21 cellular contexts compared by ENCODE assay signal in the genomic region with DNA sequence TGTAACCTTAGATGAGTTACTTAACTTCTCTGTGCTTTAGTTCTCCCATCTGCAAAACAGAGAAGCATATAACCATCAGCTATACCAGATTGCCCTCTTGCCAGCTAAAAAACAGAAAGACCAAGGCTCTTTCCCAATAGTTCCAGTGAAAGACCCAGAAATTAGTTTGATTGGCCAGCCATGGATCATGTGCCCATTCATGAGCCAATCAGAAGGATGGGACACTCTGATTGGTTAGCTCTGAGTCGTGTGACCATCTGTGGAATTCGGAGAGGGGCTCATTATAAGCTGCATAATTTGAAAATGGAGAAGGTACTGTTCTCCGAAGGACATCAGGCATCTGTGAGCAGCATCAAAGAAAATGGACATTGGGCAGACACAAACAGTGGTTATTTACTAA.
DNase-seq lines count a peak whose midpoint lies in the region; ATAC-seq and TF ChIP-seq lines count a peak whose summit lies in the region.
"Had no signal": no experiment of that assay in that cellular context is flagged by ENCODE, and none has a peak within 500 bp of the region (broad histone marks: within the 10 kb centered on the region; RNA-seq: fewer than 3 reads in every experiment).

No MANE protein-coding gene starts in this region.

- CTCF ChIA-PET in CD8-positive, alpha-beta T cell (lab: Charles Lee), result no interaction called here

- no peak overlapping the region for H3K56ac ChIP-seq in H9 (ENCODE audit: insufficient read length, low read depth, low read length)

- no peak overlapping the region for H3K18ac ChIP-seq in H9 (ENCODE audit: insufficient read length, low read depth, low read length)

- H3K23ac ChIP-seq in H9 (ENCODE audit: insufficient read length, low read depth, low read length), result no peak overlapping the region

- H3K14ac ChIP-seq in H9 (ENCODE audit: insufficient read depth, low read length), result no peak overlapping the region

- no peak overlapping the region for H2BK12ac ChIP-seq in H9 (ENCODE audit: insufficient read length, low read depth, low read length)

- H3K27ac ChIP-seq in H9 (ENCODE audit: insufficient read length, low read depth, low read length) (no peak overlapping the region), endodermal cell (ENCODE audit: low read depth, low read length) (no peak overlapping the region), right cardiac atrium (ENCODE audit: low read length) (no peak overlapping the region)
- no peak overlapping the region for H3K27ac ChIP-seq in CD8-positive, alpha-beta T cell (ENCODE audit: low read depth, low read length)
- H3K27ac ChIP-seq: A549; BLaER1 treated with 17β-estradiol and CSF1 and Interleukin-3, amounts not matched to agents 10 nM and 100 nM had no signal

- no peaks in the 10 kb centered on the region for H3K27me3 ChIP-seq in H9 (ENCODE audit: insufficient read depth, low read length)
- H3K27me3 ChIP-seq in endodermal cell (ENCODE audit: control insufficient read depth, insufficient read depth, low read length, poor library complexity, severe bottlenecking), result no peaks in the 10 kb centered on the region
- no peaks in the 10 kb centered on the region for H3K27me3 ChIP-seq in right cardiac atrium (ENCODE audit: control insufficient read depth, insufficient read depth)
- no peaks in the 10 kb centered on the region for H3K27me3 ChIP-seq in CD8-positive, alpha-beta T cell (ENCODE audit: insufficient read depth, low read length)
- H3K27me3 ChIP-seq: BE2C; BLaER1 treated with 17β-estradiol and CSF1 and Interleukin-3, amounts not matched to agents 10 nM and 100 nM had no signal

- POLR2A ChIA-PET in CD8-positive, alpha-beta T cell (lab: Charles Lee), result no interaction called here

- H2AFZ ChIP-seq in H9 (ENCODE audit: low read length), result no peak overlapping the region
- H2AFZ ChIP-seq: GM23338 had no signal

- no peaks in the 10 kb centered on the region for H3K79me2 ChIP-seq in H9 (ENCODE audit: insufficient read depth, low read length)

- no peaks in the 10 kb centered on the region for H4K20me1 ChIP-seq in H9 (ENCODE audit: control insufficient read depth, insufficient read depth, insufficient read length)
- H4K20me1 ChIP-seq: BLaER1 treated with 17β-estradiol and CSF1 and Interleukin-3, amounts not matched to agents 10 nM and 100 nM had no signal

- H2BK120ac ChIP-seq in H9 (ENCODE audit: low read depth, low read length, poor library complexity, severe bottlenecking), result no peak overlapping the region

- no peak overlapping the region for H2BK20ac ChIP-seq in H9 (ENCODE audit: low read depth, low read length, poor library complexity, severe bottlenecking)

- WGBS in H9 (ENCODE audit: extremely low coverage, insufficient read length, low lambda C conversion rate), result no CpG with 5 or more reads among the region's 3 CpGs
- 87 to 88% methylated on average over 3 of the region's 3 CpGs for WGBS in endodermal cell (ENCODE audit: insufficient coverage in 1 of 2, insufficient read length in 1 of 2), 2 experiments
- WGBS in right cardiac atrium, result 71% methylated on average over 3 of the region's 3 CpGs

- no peaks in the 10 kb centered on the region for H3K36me3 ChIP-seq in endodermal cell (ENCODE audit: control insufficient read depth, insufficient read depth, low read length)
- H3K36me3 ChIP-seq in CD8-positive, alpha-beta T cell (ENCODE audit: insufficient read depth, low read length), result no peaks in the 10 kb centered on the region
- H3K36me3 ChIP-seq: BE2C; BLaER1 treated with 17β-estradiol and CSF1 and Interleukin-3, amounts not matched to agents 10 nM and 100 nM; HAP-1 had no signal

- DNase-seq in H9 (peak; percentile 5), endodermal cell (peak; percentile 12), osteocyte (ENCODE audit: extremely low spot score, unreplicated experiment) (peak; percentile 17), right cardiac atrium (no peak)
- DNase-seq in CD8-positive, alpha-beta T cell, result no peak
- DNase-seq: 8988T; ACHN; AML-193; BE2C; Caco-2; CD4-positive, alpha-beta memory T cell; DMS153; DND-41; HFFc6 had no signal

- no peak overlapping the region for H4K8ac ChIP-seq in H9 (replicated peaks; ENCODE audit: insufficient read length, low read depth, low read length)

- H3K9me3 Mint-ChIP-seq in H9, result no peaks in the 10 kb centered on the region; a peak in 1 of 5 replicates
- H3K9me3 Mint-ChIP-seq in endodermal cell, result no peaks in the 10 kb centered on the region
- H3K9me3 Mint-ChIP-seq in osteocyte (ENCODE audit: unreplicated experiment), result no peaks in the 10 kb centered on the region
- H3K9me3 Mint-ChIP-seq in CD8-positive, alpha-beta T cell, result no peaks in the 10 kb centered on the region
- H3K9me3 Mint-ChIP-seq: GM23338, HFFc6 had no signal

- H3K4me1 Mint-ChIP-seq in H9 (peaks cover 6 to 12% of the 10 kb centered on the region in 2 experiments), endodermal cell (no peaks in the 10 kb centered on the region), osteocyte (ENCODE audit: unreplicated experiment) (no peaks in the 10 kb centered on the region)
- H3K4me1 Mint-ChIP-seq in CD8-positive, alpha-beta T cell (ENCODE audit: low read depth), result no peaks in the 10 kb centered on the region
- H3K4me1 Mint-ChIP-seq: CD14-positive monocyte; CD4-positive, alpha-beta memory T cell; GM23338 had no signal

- intact Hi-C loops in right cardiac atrium (cut with DNase I), result no loop called here
- intact Hi-C loops in CD8-positive, alpha-beta T cell (cut with DNase I, micrococcal nuclease), result no loop called here

- no peak overlapping the region for H4K91ac ChIP-seq in H9 (ENCODE audit: insufficient read length, low read depth, low read length)

- no peak overlapping the region for H4K5ac ChIP-seq in H9 (ENCODE audit: insufficient read length, low read depth, low read length)

- H3K36me3 Mint-ChIP-seq in H9 (ENCODE audit: insufficient read depth in 1 of 3, low read depth in 3 of 3) (no peaks in the 10 kb centered on the region), endodermal cell (ENCODE audit: low read depth) (no peaks in the 10 kb centered on the region), osteocyte (ENCODE audit: unreplicated experiment) (no peaks in the 10 kb centered on the region)
- no peaks in the 10 kb centered on the region for H3K36me3 Mint-ChIP-seq in CD8-positive, alpha-beta T cell
- H3K36me3 Mint-ChIP-seq: CD14-positive monocyte; CD4-positive, alpha-beta memory T cell had no signal

- no peak for TF ChIP-seq RAD21 in Ishikawa (IDR thresholded peaks at IDR 0.05; ENCODE audit: low read depth)

- H3K9me3 ChIP-seq in H9 (ENCODE audit: control insufficient read depth, low read depth, low read length), result no peaks in the 10 kb centered on the region
- H3K9me3 ChIP-seq in endodermal cell (ENCODE audit: control insufficient read depth, low read length), result no peaks in the 10 kb centered on the region
- H3K9me3 ChIP-seq in right cardiac atrium (ENCODE audit: control insufficient read depth, low read length), result no peaks in the 10 kb centered on the region
- H3K9me3 ChIP-seq in CD8-positive, alpha-beta T cell (ENCODE audit: low read length), result no peaks in the 10 kb centered on the region
- H3K9me3 ChIP-seq: A549, BE2C, Caco-2, HAP-1 had no signal

- H2BK15ac ChIP-seq in H9 (ENCODE audit: low read depth, low read length), result no peak overlapping the region

- no peak for TF ChIP-seq CTCF in H9 (conservative IDR thresholded peaks at IDR 0.05)
- no peak for TF ChIP-seq CTCF in endodermal cell (conservative IDR thresholded peaks at IDR 0.05)
- TF ChIP-seq CTCF in osteocyte (IDR thresholded peaks at IDR 0.05), result no peak
- no peak for TF ChIP-seq CTCF in CD8-positive, alpha-beta T cell (IDR thresholded peaks at IDR 0.05)

- H3K23me2 ChIP-seq in H9 (ENCODE audit: insufficient read length, low read depth, low read length, poor library complexity, severe bottlenecking), result no peaks in the 10 kb centered on the region

- H3K9ac ChIP-seq in H9 (ENCODE audit: extremely low read depth, insufficient read length, low read length) (no peak overlapping the region), endodermal cell (ENCODE audit: extremely low read depth, low read length, poor library complexity, severe bottlenecking) (no peak overlapping the region)
- H3K9ac ChIP-seq: BLaER1 treated with 17β-estradiol and CSF1 and Interleukin-3, amounts not matched to agents 10 nM and 100 nM had no signal

- ATAC-seq in right cardiac atrium, result no peak
- no peak for ATAC-seq in CD8-positive, alpha-beta T cell
- no peak for ATAC-seq in HG03097 (IDR thresholded peaks at IDR 0.05; ENCODE audit: low FRiP score, unreplicated experiment)
- ATAC-seq: A549, GM23338 had no signal

- H3K27ac Mint-ChIP-seq in H9 (no peak overlapping the region), endodermal cell (no peak overlapping the region), osteocyte (ENCODE audit: unreplicated experiment) (no peak overlapping the region)
- no peak overlapping the region for H3K27ac Mint-ChIP-seq in CD8-positive, alpha-beta T cell
- H3K27ac Mint-ChIP-seq: CD14-positive monocyte, GM23338, HFFc6 had no signal

- H2AK5ac ChIP-seq in H9 (ENCODE audit: insufficient read length, low read length), result no peak overlapping the region

- no peaks in the 10 kb centered on the region for H3K4me1 ChIP-seq in H9 (ENCODE audit: insufficient read depth, low read length)
- H3K4me1 ChIP-seq in endodermal cell (ENCODE audit: control insufficient read depth, insufficient read depth, low read length), result no peaks in the 10 kb centered on the region
- no peaks in the 10 kb centered on the region for H3K4me1 ChIP-seq in right cardiac atrium (ENCODE audit: control insufficient read depth, insufficient read depth, low read length)
- no peaks in the 10 kb centered on the region for H3K4me1 ChIP-seq in CD8-positive, alpha-beta T cell (ENCODE audit: insufficient read depth, low read length)
- H3K4me1 ChIP-seq: A549; BE2C; BLaER1 treated with 17β-estradiol and CSF1 and Interleukin-3, amounts not matched to agents 10 nM and 100 nM; Caco-2 had no signal

- no peak for TF ChIP-seq EP300 in Ishikawa (IDR thresholded peaks at IDR 0.05; ENCODE audit: borderline replicate concordance)

- no peak overlapping the region for H3K4ac ChIP-seq in H9 (ENCODE audit: low read depth, low read length)

- no peak overlapping the region for H3K4me3 Mint-ChIP-seq in H9
- no peak overlapping the region for H3K4me3 Mint-ChIP-seq in endodermal cell
- H3K4me3 Mint-ChIP-seq in osteocyte (ENCODE audit: unreplicated experiment), result no peak overlapping the region
- H3K4me3 Mint-ChIP-seq in CD8-positive, alpha-beta T cell, result no peak overlapping the region
- H3K4me3 Mint-ChIP-seq: CD14-positive monocyte; CD4-positive, alpha-beta memory T cell; GM23338; HFFc6 had no signal

- H3T11ph ChIP-seq in H9 (ENCODE audit: low read length), result no peak overlapping the region

- H3K79me1 ChIP-seq in H9 (ENCODE audit: insufficient read depth, low read depth, low read length, poor library complexity, severe bottlenecking), result no peaks in the 10 kb centered on the region

- no peak overlapping the region for H3K4me2 ChIP-seq in H9 (ENCODE audit: insufficient read depth, insufficient read length, low read length)
- H3K4me2 ChIP-seq: A549; BLaER1 treated with 17β-estradiol and CSF1 and Interleukin-3, amounts not matched to agents 10 nM and 100 nM; GM23338 had no signal

- H2BK5ac ChIP-seq in H9 (ENCODE audit: insufficient read length, low read length), result no peak overlapping the region

- H3K4me3 ChIP-seq in endodermal cell (ENCODE audit: low read length) (no peak overlapping the region), right cardiac atrium (ENCODE audit: low read length) (no peak overlapping the region)
- no peak overlapping the region for H3K4me3 ChIP-seq in CD8-positive, alpha-beta T cell (ENCODE audit: low read depth, low read length)
- H3K4me3 ChIP-seq: A549; BLaER1 treated with 17β-estradiol and CSF1 and Interleukin-3, amounts not matched to agents 10 nM and 100 nM; GM23338; HAP-1 had no signal

- H3K27me3 Mint-ChIP-seq in H9 (ENCODE audit: low read depth) (no peaks in the 10 kb centered on the region; the same call in 1 of the 2 replicates), endodermal cell (ENCODE audit: insufficient read depth) (peaks cover 2% of the 10 kb centered on the region), osteocyte (ENCODE audit: unreplicated experiment) (peaks cover 5% of the 10 kb centered on the region)
- no peaks in the 10 kb centered on the region for H3K27me3 Mint-ChIP-seq in CD8-positive, alpha-beta T cell (ENCODE audit: low read depth)
- H3K27me3 Mint-ChIP-seq: CD4-positive, alpha-beta memory T cell had no signal

Comparison
In these comparisons a context has a peak if more than half of its experiments do, and no peak if none do; other contexts are left out.
1. DNase-seq: peak in H9 (single experiment), endodermal cell (single experiment) and osteocyte (single experiment); none in right cardiac atrium (0 of 3) and CD8-positive, alpha-beta T cell (0 of 7).